Comparison of ENCODE assay signal across 17 cellular contexts in the genomic region with DNA sequence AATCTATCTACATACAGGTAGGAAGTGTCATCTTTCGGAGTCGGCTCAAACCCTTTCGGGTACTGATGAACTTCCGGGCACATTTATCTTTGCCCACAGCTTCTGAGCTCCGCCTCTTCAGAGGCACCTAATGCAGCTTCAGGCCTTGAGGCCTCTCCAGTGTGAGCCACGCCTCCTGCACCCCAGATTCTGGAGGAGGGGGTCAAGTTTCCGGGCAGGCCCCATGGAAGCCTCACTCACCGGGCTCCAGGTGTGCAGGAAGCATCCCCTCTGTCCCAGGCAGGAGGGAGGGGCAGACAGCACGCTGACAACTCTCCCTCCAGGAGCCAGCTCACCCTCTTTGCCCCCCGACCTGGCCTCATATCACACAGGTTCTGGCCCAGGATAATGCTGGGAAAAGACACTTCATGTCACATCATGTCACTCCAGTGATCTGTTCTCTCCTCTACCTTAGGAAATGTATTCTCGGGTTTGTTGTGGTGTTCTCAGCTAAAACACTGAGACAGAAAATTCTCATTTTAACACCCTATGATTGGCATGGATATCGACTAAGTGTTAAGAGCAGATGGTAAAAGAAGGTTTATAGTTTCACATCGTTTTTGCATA. TPM values are rescaled to one million over a fixed set of nuclear protein-coding genes. Genes with fewer than 3 reads are reported as not detected.
DNase-seq lines count a peak whose midpoint lies in the region; ATAC-seq, FAIRE-seq and TF ChIP-seq lines count a peak whose summit lies in the region.
"Had no signal": no experiment of that assay in that cellular context is flagged by ENCODE, and none has a peak within 500 bp of the region (broad histone marks: within the 10 kb centered on the region; RNA-seq: fewer than 3 reads in every experiment).

No MANE protein-coding gene starts in this region.

- H3K79me1 ChIP-seq in IMR-90 (ENCODE audit: low read depth in 1 of 2, low read length in 2 of 2) (no peaks in the 10 kb centered on the region), neuronal stem cell (ENCODE audit: low read depth, low read length) (no peaks in the 10 kb centered on the region)

- H2AFZ ChIP-seq in IMR-90 (replicated peaks; ENCODE audit: low read length, poor library complexity) (peak overlapping the region; percentile 25), neuronal stem cell (ENCODE audit: low read length) (no peak overlapping the region)
- H2AFZ ChIP-seq: GM23248 had no signal

- in situ Hi-C loops in IMR-90 (cut with MboI; ENCODE audit: low sequenced_read_pairs) = no loop called here

- no peak overlapping the region for H2BK12ac ChIP-seq in neuronal stem cell (ENCODE audit: low read length)

- no peak for TF ChIP-seq EP300 in A549 (IDR thresholded peaks at IDR 0.05)

- no peak overlapping the region for H2BK120ac ChIP-seq in IMR-90 (ENCODE audit: low read depth, low read length)
- no peak overlapping the region for H2BK120ac ChIP-seq in neuronal stem cell (ENCODE audit: low read depth, low read length)

- CTCF ChIA-PET in A549 (lab: Yijun Ruan, JAX) = interaction anchor here (0.7 kb wide), 1 partner anchor 105 kb away, joined by 3 read pairs; no protein-coding TSS in a partner anchor
- CTCF ChIA-PET in IMR-90 (lab: Yijun Ruan, JAX) = interaction anchor here (0.5 kb wide), 2 partner anchors 12 to 44 kb away, joined by 3 to 4 read pairs; no protein-coding TSS in a partner anchor

- H3K4me2 ChIP-seq in A549 (no peak overlapping the region), IMR-90 (ENCODE audit: low read depth, low read length) (no peak overlapping the region), neuronal stem cell (ENCODE audit: insufficient read depth, low read length, poor library complexity, severe bottlenecking) (no peak overlapping the region)
- H3K4me2 ChIP-seq: BLaER1 had no signal

- H2AK5ac ChIP-seq in IMR-90 (ENCODE audit: low read depth, low read length) = no peak overlapping the region
- H2AK5ac ChIP-seq in neuronal stem cell (ENCODE audit: low read depth, low read length) = peak overlapping the region; percentile 29

- H3K56ac ChIP-seq in IMR-90 (ENCODE audit: extremely low read depth, insufficient read depth, low read length) = no peak overlapping the region

- no peak for TF ChIP-seq CTCF in A549 (IDR thresholded peaks at IDR 0.05)
- TF ChIP-seq CTCF in IMR-90 (conservative IDR thresholded peaks at IDR 0.05; ENCODE audit: low read depth, low read length) = no peak

- dilution Hi-C loops in IMR-90 (cut with HindIII; ENCODE audit: low sequenced_read_pairs, unreplicated experiment) = no loop called here

- H4K8ac ChIP-seq in IMR-90 (ENCODE audit: low read depth in 2 of 2, low read length in 2 of 2) (no peak overlapping the region), neuronal stem cell (ENCODE audit: low read depth, low read length) (no peak overlapping the region)

- H4K5ac ChIP-seq in IMR-90 (ENCODE audit: low read depth, low read length) = no peak overlapping the region

- no peak overlapping the region for H2AK9ac ChIP-seq in IMR-90 (replicated peaks; ENCODE audit: low read depth, low read length, poor library complexity)

- POLR2A ChIA-PET in A549 (lab: Yijun Ruan, JAX) = no interaction called here
- POLR2A ChIA-PET in IMR-90 (lab: Charles Lee; ENCODE audit: unreplicated experiment) = no interaction called here

- no peak overlapping the region for H3K18ac ChIP-seq in IMR-90 (ENCODE audit: low read depth, low read length)
- peak overlapping the region; percentile 11 for H3K18ac ChIP-seq in neuronal stem cell (ENCODE audit: low read length)

- H3K27ac ChIP-seq in A549 = no peak overlapping the region
- H3K27ac ChIP-seq in IMR-90 (ENCODE audit: insufficient read depth, low read length) = no peak overlapping the region
- H3K27ac ChIP-seq in neuronal stem cell (replicated peaks; ENCODE audit: low read length) = no peak overlapping the region
- H3K27ac ChIP-seq: 22Rv1, BLaER1, GM23248 had no signal

- H3K9me1 ChIP-seq in IMR-90 (ENCODE audit: insufficient read depth, low read length) = no peaks in the 10 kb centered on the region

- H4K20me1 ChIP-seq in IMR-90 (ENCODE audit: insufficient read depth, low read length) = no peaks in the 10 kb centered on the region
- H4K20me1 ChIP-seq: BLaER1 had no signal

- DNase-seq in A549 (ENCODE audit: low read depth in 1 of 2, low spot score in 1 of 2) = no peak
- DNase-seq in IMR-90 = no peak
- peak; percentile 17 for DNase-seq in iPS-NIHi11 (ENCODE audit: low spot score)
- no peak for DNase-seq in neuronal stem cell (ENCODE audit: low spot score)
- DNase-seq in HuH-7.5 (ENCODE audit: low spot score) = no peak
- DNase-seq: Calu3; CD8-positive, alpha-beta T cell; DMS79 treated with DMSO at 0.1 percent for 48 hours; GF-D8; GM23248 had no signal

- H3K9me3 ChIP-seq in A549 (no peaks in the 10 kb centered on the region), IMR-90 (ENCODE audit: control insufficient read depth, insufficient read depth, low read length) (no peaks in the 10 kb centered on the region), neuronal stem cell (replicated peaks in 1 of 2; ENCODE audit: control insufficient read depth in 2 of 2, insufficient read depth in 1 of 2, low read depth in 1 of 2, low read length in 2 of 2) (no peaks in the 10 kb centered on the region)
- H3K9me3 ChIP-seq: BLaER1 had no signal

- no peak overlapping the region for H3K4me3 ChIP-seq in A549
- H3K4me3 ChIP-seq in IMR-90 (ENCODE audit: insufficient read depth, low read depth, low read length) = no peak overlapping the region
- no peak overlapping the region for H3K4me3 ChIP-seq in neuronal stem cell (ENCODE audit: low read length in 2 of 2)
- H3K4me3 ChIP-seq: BLaER1, GM23248, K562 had no signal

- H3K4ac ChIP-seq in IMR-90 (ENCODE audit: low read depth, low read length) = no peak overlapping the region
- H3K4ac ChIP-seq in neuronal stem cell (ENCODE audit: low read length) = no peak overlapping the region

- ATAC-seq in A549 = no peak
- no peak for ATAC-seq in IMR-90 (ENCODE audit: low read depth)
- ATAC-seq in HG02970 (IDR thresholded peaks at IDR 0.05; ENCODE audit: low FRiP score, unreplicated experiment) = no peak
- ATAC-seq in GM19023 (IDR thresholded peaks at IDR 0.05; ENCODE audit: unreplicated experiment) = no peak
- ATAC-seq: CD8-positive, alpha-beta T cell; K562 had no signal

- H3K27me3 ChIP-seq in IMR-90 (ENCODE audit: control insufficient read depth, insufficient read depth, low read length) (peaks cover 15% of the 10 kb centered on the region), neuronal stem cell (ENCODE audit: control insufficient read depth in 3 of 3, insufficient read depth in 3 of 3, low read depth in 1 of 3, low read length in 3 of 3) (no peaks in the 10 kb centered on the region)
- H3K27me3 ChIP-seq: BLaER1 had no signal

- H3K4me1 ChIP-seq in A549 = no peaks in the 10 kb centered on the region
- no peaks in the 10 kb centered on the region for H3K4me1 ChIP-seq in IMR-90 (ENCODE audit: control insufficient read depth, insufficient read depth, low read length)
- peaks cover 9 to 13% of the 10 kb centered on the region in 2 donors for H3K4me1 ChIP-seq in neuronal stem cell (ENCODE audit: control insufficient read depth in 2 of 2, insufficient read depth in 1 of 2, low read depth in 1 of 2, low read length in 2 of 2)

- H3K23ac ChIP-seq in IMR-90 (ENCODE audit: low read depth, low read length) (no peak overlapping the region), neuronal stem cell (ENCODE audit: low read depth, low read length, poor library complexity) (no peak overlapping the region)

- no peak overlapping the region for H2BK15ac ChIP-seq in IMR-90 (ENCODE audit: low read depth, low read length)
- H2BK15ac ChIP-seq in neuronal stem cell (ENCODE audit: low read length) = no peak overlapping the region

- WGBS in A549 (ENCODE audit: missing lambda C conversion rate) = 70% methylated on average over 11 of the region's 13 CpGs
- WGBS in IMR-90 (ENCODE audit: extremely low coverage in 2 of 2, insufficient read length in 1 of 2), 2 experiments = 100% methylated on average over 2 of the region's 13 CpGs; no CpG with 5 or more reads in 1 of the 2 experiments
- no CpG with 5 or more reads among the region's 13 CpGs for WGBS in neuronal stem cell (ENCODE audit: extremely low coverage in 2 of 2, insufficient read length in 2 of 2, insufficient replicate concordance in 1 of 2), 2 donors

- H4K91ac ChIP-seq in IMR-90 (ENCODE audit: insufficient read depth, low read depth, low read length) (no peak overlapping the region), neuronal stem cell (ENCODE audit: low read depth, low read length, poor library complexity) (no peak overlapping the region)

- H3K14ac ChIP-seq in IMR-90 (replicated peaks; ENCODE audit: low read depth, low read length) (no peak overlapping the region), neuronal stem cell (ENCODE audit: low read length) (peak overlapping the region; percentile 42)

- no peaks in the 10 kb centered on the region for H3K36me3 ChIP-seq in IMR-90 (ENCODE audit: control insufficient read depth, insufficient read depth, low read length)
- no peaks in the 10 kb centered on the region for H3K36me3 ChIP-seq in neuronal stem cell (replicated peaks in 1 of 2; ENCODE audit: control insufficient read depth in 2 of 2, insufficient read depth in 2 of 2, low read length in 2 of 2)
- H3K36me3 ChIP-seq: BLaER1 had no signal

- no peak overlapping the region for H2BK20ac ChIP-seq in IMR-90 (ENCODE audit: low read depth, low read length)

- no peak for TF ChIP-seq RAD21 in A549 (conservative IDR thresholded peaks at IDR 0.05 in 1 of 2, IDR thresholded peaks at IDR 0.05 in 1 of 2)
- TF ChIP-seq RAD21 in IMR-90 (IDR thresholded peaks at IDR 0.05; ENCODE audit: low read length) = no peak

- 0 out of 2 replicates have a peak, but pooled peaks have one; percentile 13 for TF ChIP-seq POLR2A in A549 (IDR thresholded peaks at IDR 0.05; ENCODE audit: low read length)
- no peak for TF ChIP-seq POLR2A in IMR-90 (IDR thresholded peaks at IDR 0.05; ENCODE audit: low read depth, low read length)

- H2BK5ac ChIP-seq in IMR-90 (ENCODE audit: low read depth, low read length, poor library complexity, severe bottlenecking) (no peak overlapping the region), neuronal stem cell (ENCODE audit: low read length) (no peak overlapping the region)

- H3K9ac ChIP-seq in IMR-90 (ENCODE audit: low read depth, low read length) = no peak overlapping the region
- peak overlapping the region; percentile 72 for H3K9ac ChIP-seq in neuronal stem cell (ENCODE audit: low read depth, low read length, poor library complexity)
- H3K9ac ChIP-seq: BLaER1, GM23248 had no signal

- no TSS peak for BruUV-seq in IMR-90 (replicated peaks; lab: Mats Ljungman, UMichigan)

- intact Hi-C loops in IMR-90 (cut with micrococcal nuclease) = no loop called here

- FAIRE-seq in A549 (lab: Jason Lieb, UNC) = no peak
- FAIRE-seq: GM19239, H54, K562 had no signal

RNA-seq across cellular contexts. Expression of a gene that starts 46.3 kb away (rescaled TPM):
- polyA plus RNA-seq in A549 (2011; rRNA removed) = 129 and 161 TPM in 2 replicates
- polyA plus RNA-seq in A549 (2012; cell fraction: cytosol; rRNA removed) = 65.4 and 67.5 TPM in 2 replicates
- polyA plus RNA-seq in A549 (2012; cell fraction: nucleus; rRNA removed) = 17.5 and 36.9 TPM in 2 replicates
- 76.1 to 88.9 TPM (median 85.7 TPM) in 3 replicates for polyA plus RNA-seq in A549 (2017; fragmentation: RNase III; extraction: RNeasy Plus Mini Kit Qiagen cat#74134 plus additional on column Dnase treatment)
- polyA minus RNA-seq in A549 (2011; rRNA and poly(A)+ RNA removed) = 22.7 and 24.7 TPM in 2 replicates
- 47.0 and 61.4 TPM in 2 replicates for total RNA-seq in IMR-90 (2012; rRNA removed)
- polyA plus RNA-seq in IMR-90 (2012; rRNA removed) = 58.5 and 64.9 TPM in 2 replicates
- 24.6 and 26.5 TPM in 2 replicates for polyA plus RNA-seq in IMR-90 (2012; cell fraction: cytosol; rRNA removed)
- polyA plus RNA-seq in IMR-90 (2012; cell fraction: nucleus; rRNA removed; ENCODE audit: low replicate concordance) = 5.9 and 48.0 TPM in 2 replicates
- 48.8 TPM for polyA plus RNA-seq in neuronal stem cell (2013, experiment 1 of 2)
- 50.0 TPM for polyA plus RNA-seq in neuronal stem cell (2013, experiment 2 of 2)
